In the genomic region with DNA sequence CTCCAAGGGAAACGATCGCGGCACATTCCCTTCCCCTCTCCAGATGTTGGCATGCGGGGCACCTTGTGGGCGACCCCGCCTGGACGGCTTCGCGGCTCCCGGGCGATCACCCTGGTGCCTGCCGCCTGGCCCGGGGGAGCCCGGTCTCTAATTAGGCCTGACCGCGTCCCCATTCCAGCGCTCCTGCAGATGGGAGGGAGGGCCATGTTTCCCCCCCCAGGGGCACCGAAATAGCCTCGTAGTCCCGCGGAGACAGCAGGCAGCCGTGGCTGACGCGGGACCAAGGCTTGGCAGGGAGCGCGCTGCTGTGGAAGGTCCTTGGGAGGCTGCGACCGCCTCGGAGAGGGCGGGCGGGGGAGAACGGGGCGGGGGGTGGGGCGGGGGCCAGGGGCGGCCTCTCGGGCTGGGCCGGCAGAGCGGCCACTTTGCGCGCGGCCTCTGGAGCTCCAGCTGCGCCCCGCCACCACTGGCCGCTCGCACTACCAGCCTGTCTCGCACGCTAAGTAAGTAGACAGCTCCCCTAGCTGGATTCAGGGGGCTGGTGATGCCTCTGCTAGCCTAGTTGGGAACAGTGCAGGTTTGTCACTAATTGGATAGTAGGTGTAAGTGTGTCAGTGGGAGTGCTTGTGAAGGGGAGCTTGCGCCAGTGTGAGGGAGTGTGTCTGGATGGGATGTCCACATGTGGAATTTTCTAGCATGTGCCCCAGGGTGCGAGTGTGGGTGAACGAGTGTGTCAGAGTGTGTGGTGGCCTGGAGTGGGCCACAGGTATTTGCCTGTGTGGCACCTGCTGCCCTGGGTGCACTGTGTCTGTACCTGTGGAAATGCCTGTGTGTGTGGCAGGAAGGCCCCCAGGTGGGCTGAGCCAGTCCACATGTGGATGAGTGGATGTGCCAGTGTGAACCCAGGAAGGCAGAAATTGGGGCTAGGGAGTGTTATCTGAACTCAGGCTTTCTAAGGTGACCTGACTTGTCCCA, we compare ENCODE assay signal across 9 cellular contexts. TPM values are rescaled to one million over a fixed set of nuclear protein-coding genes. Genes with fewer than 3 reads are reported as not detected.
DNase-seq lines count a peak whose midpoint lies in the region; ATAC-seq and TF ChIP-seq lines count a peak whose summit lies in the region.
"Had no signal": no experiment of that assay in that cellular context is flagged by ENCODE, and none has a peak within 500 bp of the region (broad histone marks: within the 10 kb centered on the region; RNA-seq: fewer than 3 reads in every experiment).

A gene with protein sequence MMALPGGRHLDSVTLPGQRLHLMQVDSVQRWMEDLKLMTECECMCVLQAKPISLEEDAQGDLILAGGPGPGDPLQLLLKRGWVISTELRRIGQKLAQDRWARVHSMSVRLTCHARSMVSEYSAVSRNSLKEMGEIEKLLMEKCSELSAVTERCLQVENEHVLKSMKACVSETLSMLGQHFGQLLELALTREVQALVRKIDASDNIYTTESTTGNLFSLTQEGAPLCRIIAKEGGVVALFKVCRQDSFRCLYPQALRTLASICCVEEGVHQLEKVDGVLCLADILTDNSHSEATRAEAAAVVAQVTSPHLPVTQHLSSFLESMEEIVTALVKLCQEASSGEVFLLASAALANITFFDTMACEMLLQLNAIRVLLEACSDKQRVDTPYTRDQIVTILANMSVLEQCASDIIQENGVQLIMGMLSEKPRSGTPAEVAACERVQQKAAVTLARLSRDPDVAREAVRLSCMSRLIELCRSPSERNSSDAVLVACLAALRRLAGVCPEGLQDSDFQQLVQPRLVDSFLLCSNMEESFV (plus strand): TSS at position 423 of the 975 bp plus-strand sequence. CDS start 34,252 bp downstream, outside the sequence.

- no peak for DNase-seq in Peyer's patch
- no peak for DNase-seq in Right ventricle myocardium superior
- no peak for DNase-seq in activated effector memory CD4-positive, alpha-beta T cell treated with Interleukin-2 at 50 U/mL for 16 hours
- DNase-seq in A172 (ENCODE audit: low spot score) = no peak

- H3K27ac ChIP-seq in DOHH2 (ENCODE audit: low read depth, low read length) (no peak within 1 kb of the TSS), Peyer's patch (peak within 1 kb of the TSS in 2 of 4 donors; percentile 58 to 60), parathyroid adenoma (no peak within 1 kb of the TSS)

- H3K4me3 ChIP-seq in DOHH2 (ENCODE audit: low read length) (no peak within 1 kb of the TSS), Peyer's patch (peak within 1 kb of the TSS; percentile 28 to 41 (median 34)), parathyroid adenoma (ENCODE audit: low read depth, low read length) (no peak within 1 kb of the TSS)
- H3K4me3 ChIP-seq: K562 had no signal

- H3K27me3 ChIP-seq in DOHH2 (ENCODE audit: control insufficient read depth, low read length) (no peaks in the 10 kb centered on the region), Peyer's patch (no peaks in the 10 kb centered on the region), parathyroid adenoma (ENCODE audit: control insufficient read depth, insufficient read depth, low read length) (no peaks in the 10 kb centered on the region)

- H3K4me2 ChIP-seq in DOHH2 (ENCODE audit: low read length) = peak within 1 kb of the TSS; percentile 19
- peak within 1 kb of the TSS; percentile 50 for H3K4me2 ChIP-seq in parathyroid adenoma (ENCODE audit: low read length)

- intact Hi-C loops in Right ventricle myocardium superior (cut with DNase I) = no loop called here

- H2AFZ ChIP-seq in parathyroid adenoma = peak within 1 kb of the TSS; percentile 68

- H3K36me3 ChIP-seq in DOHH2 (ENCODE audit: control insufficient read depth, low read length) (no peaks in the 10 kb centered on the region), Peyer's patch (no peaks in the 10 kb centered on the region), parathyroid adenoma (ENCODE audit: control insufficient read depth, insufficient read depth, low read length) (no peaks in the 10 kb centered on the region)

- ATAC-seq in Right ventricle myocardium superior (ENCODE audit: poor library complexity) (peak; percentile 64), GM18520 (IDR thresholded peaks at IDR 0.05; ENCODE audit: unreplicated experiment) (no peak), HG03045 (IDR thresholded peaks at IDR 0.05; ENCODE audit: unreplicated experiment) (no peak)
- ATAC-seq: K562 had no signal

- TF ChIP-seq CTCF in DOHH2 (IDR thresholded peaks at IDR 0.05; ENCODE audit: low read depth, low read length, poor library complexity, severe bottlenecking) = no peak
- no peak for TF ChIP-seq CTCF in Peyer's patch (IDR thresholded peaks at IDR 0.05)
- TF ChIP-seq CTCF in parathyroid adenoma (IDR thresholded peaks at IDR 0.05) = no peak

- H3K9ac ChIP-seq in parathyroid adenoma = no peak within 1 kb of the TSS

- H3K4me1 ChIP-seq in DOHH2 (ENCODE audit: control insufficient read depth, low read length) (peaks cover 16% of the 10 kb centered on the region), Peyer's patch (peaks cover 0 to 12% (median 0%) of the 10 kb centered on the region in 4 donors), parathyroid adenoma (no peaks in the 10 kb centered on the region)

- H3K79me2 ChIP-seq in DOHH2 (ENCODE audit: control insufficient read depth, low read length) (no peaks in the 10 kb centered on the region), parathyroid adenoma (no peaks in the 10 kb centered on the region)

- no peak for TF ChIP-seq POLR2A in Peyer's patch (IDR thresholded peaks at IDR 0.05)

- no peaks in the 10 kb centered on the region for H4K20me1 ChIP-seq in DOHH2 (ENCODE audit: control insufficient read depth, insufficient read depth, low read depth, low read length)

- no peaks in the 10 kb centered on the region for H3K9me3 ChIP-seq in DOHH2 (ENCODE audit: control insufficient read depth, insufficient read depth, low read length)
- no peaks in the 10 kb centered on the region for H3K9me3 ChIP-seq in Peyer's patch
- no peaks in the 10 kb centered on the region for H3K9me3 ChIP-seq in parathyroid adenoma (ENCODE audit: control insufficient read depth, low read length)

- H3K9me2 ChIP-seq in DOHH2 (replicated peaks; ENCODE audit: control insufficient read depth, low read length) = no peaks in the 10 kb centered on the region

- H3F3A ChIP-seq in DOHH2 (ENCODE audit: control insufficient read depth, insufficient read depth) = 0 out of 2 replicates have a peak, but pooled peaks cover 5% of the 10 kb centered on the region

RNA-seq across cellular contexts. Expression of the gene that starts here (rescaled TPM):
- total RNA-seq in Peyer's patch (10 to 100 TPM in 1 of 4 donors, 1 to 10 TPM in 3; 3.0 to 28.1 (median 6.8) TPM), Right ventricle myocardium superior (1.00 TPM)
- total RNA-seq in A172 (2014; rRNA removed; shearing (Covaris generic)) = not detected in 2 replicates
- total RNA-seq: K562 had no signal

Comparison
In these comparisons a context has a peak if more than half of its experiments do, and no peak if none do; other contexts are left out.
1. Peak in ATAC-seq in Right ventricle myocardium superior; RNA of the gene not detected or under 1 TPM.
2. H3K4me3 ChIP-seq: peak in Peyer's patch (4 of 4); none in DOHH2 (single experiment) and parathyroid adenoma (single experiment).